ENCODE assay signal across 11 cellular contexts in the genomic region with DNA sequence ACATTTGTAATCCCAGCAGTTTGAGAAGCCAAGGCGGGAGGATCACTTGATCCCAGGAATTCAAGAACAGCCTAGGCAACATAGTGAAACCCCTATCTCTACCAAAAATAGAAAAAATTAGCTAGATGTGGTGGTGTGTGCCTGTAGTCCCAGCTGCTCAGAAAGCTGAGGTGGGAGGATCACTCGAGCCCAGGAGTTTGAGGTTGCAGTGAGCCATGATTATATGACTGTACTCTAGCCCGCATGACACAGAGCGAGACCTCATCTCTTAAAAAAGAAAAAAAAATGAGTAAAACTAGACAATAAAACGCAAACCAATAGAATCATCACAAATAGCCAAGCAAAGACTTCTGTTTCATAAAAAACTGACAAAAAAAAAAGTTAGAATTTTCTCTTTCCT. TPM values are rescaled to one million over a fixed set of nuclear protein-coding genes. Genes with fewer than 3 reads are reported as not detected.
A peak's percentile ranks its signal among the peaks of the same experiment; 100 is the strongest.
DNase-seq lines count a peak whose midpoint lies in the region; ATAC-seq lines count a peak whose summit lies in the region.
"Had no signal": no experiment of that assay in that cellular context is flagged by ENCODE, and none has a peak within 500 bp of the region (broad histone marks: within the 10 kb centered on the region; RNA-seq: fewer than 3 reads in every experiment).

No MANE protein-coding gene starts in this region.

- H3K27ac ChIP-seq in aorta (ENCODE audit: low read depth in 1 of 2, low read length in 2 of 2): no peak overlapping the region

- no peak overlapping the region for H3K4me3 ChIP-seq in aorta (ENCODE audit: low read length in 2 of 2)

- H3K27me3 ChIP-seq in aorta (ENCODE audit: control insufficient read depth in 1 of 2, insufficient read depth in 2 of 2, low read length in 1 of 2): no peaks in the 10 kb centered on the region

- H3K9me3 ChIP-seq in aorta (ENCODE audit: control insufficient read depth, low read length): no peaks in the 10 kb centered on the region

- intact Hi-C loops in aorta (cut with DNase I): no loop called here

- ATAC-seq in GM18511 (IDR thresholded peaks at IDR 0.05; ENCODE audit: unreplicated experiment) (peak; percentile 82), GM21526 (IDR thresholded peaks at IDR 0.05; ENCODE audit: low FRiP score, unreplicated experiment) (peak; percentile 82), HG03432 (IDR thresholded peaks at IDR 0.05; ENCODE audit: unreplicated experiment) (peak; percentile 77), aorta (ENCODE audit: low FRiP score) (no peak)

- H3K4me1 ChIP-seq in aorta (ENCODE audit: control insufficient read depth in 1 of 2, insufficient read depth in 2 of 2, low read length in 2 of 2): no peaks in the 10 kb centered on the region

- 92 to 95% methylated on average over 5 of the region's 5 CpGs for WGBS in aorta, 2 donors

- DNase-seq in myocyte (ENCODE audit: low read depth) (peak; percentile 54), NCI-H1092 treated with DMSO at 0.1 percent for 48 hours (lab: John Stamatoyannopoulos, UW) (no peak), aorta (no peak), NCI-H187 treated with DMSO at 0.1 percent for 48 hours (lab: John Stamatoyannopoulos, UW) (no peak), NCI-H524 treated with DMSO at 0.1 percent for 48 hours (lab: John Stamatoyannopoulos, UW) (no peak)
- DNase-seq: foreskin melanocyte, HFFc6, NCI-H2029 had no signal

- peaks cover 3 to 4% of the 10 kb centered on the region in 2 donors for H3K36me3 ChIP-seq in aorta (ENCODE audit: control insufficient read depth in 1 of 2, insufficient read depth in 2 of 2, low read length in 1 of 2)

RNA-seq across cellular contexts. Expression of a gene that starts 21.8 kb away (rescaled TPM):
- 92.8 and 99.0 TPM in 2 replicates for total RNA-seq in myocyte
- polyA plus RNA-seq in myocyte (2012): 45.1 TPM
- total RNA-seq in aorta: 100 to 1,000 TPM; 108 to 130 TPM
- 100 to 1,000 TPM; 119 to 121 TPM for polyA plus RNA-seq in aorta

RNA-seq across cellular contexts. Expression of a gene that starts 53.3 kb away (rescaled TPM):
- total RNA-seq in myocyte (2.0 and 3.7 TPM in 2 replicates), aorta (1 to 10 TPM; 2.9 to 3.2 TPM)
- 1.4 TPM for polyA plus RNA-seq in myocyte (2012)
- polyA plus RNA-seq in aorta: under 1 TPM; 0.38 to 0.74 TPM
